ENCODE assay signal across 12 cellular contexts in genomic region chr13:23673354-23673753, GRCh38.
DNase-seq lines count a peak whose midpoint lies in the region; ATAC-seq, FAIRE-seq and TF ChIP-seq lines count a peak whose summit lies in the region.
"Had no signal": no experiment of that assay in that cellular context is flagged by ENCODE, and none has a peak within 500 bp of the region (broad histone marks: within the 10 kb centered on the region; RNA-seq: fewer than 3 reads in every experiment).

No MANE protein-coding gene starts in this region.

- H3K4me3 Mint-ChIP-seq in GM23338 (no peak overlapping the region), astrocyte (ENCODE audit: unreplicated experiment) (no peak overlapping the region)
- no peak overlapping the region for H3K4me3 Mint-ChIP-seq in naive thymus-derived CD8-positive, alpha-beta T cell
- H3K4me3 Mint-ChIP-seq: IgD-negative memory B cell had no signal

- H3K4me3 ChIP-seq in GM23338 (no peak overlapping the region), astrocyte (ENCODE audit: insufficient read depth, low read depth, low read length) (no peak overlapping the region), skeletal muscle cell (ENCODE audit: low read depth, low read length) (no peak overlapping the region)
- H3K4me3 ChIP-seq: vagina had no signal

- H2AFZ ChIP-seq in GM23338 (no peak overlapping the region), astrocyte (ENCODE audit: low read depth, low read length) (no peak overlapping the region)

- H3K4me1 ChIP-seq in GM23338 (ENCODE audit: insufficient read depth) = peaks cover 14% of the 10 kb centered on the region
- peaks cover 47% of the 10 kb centered on the region for H3K4me1 ChIP-seq in astrocyte (ENCODE audit: insufficient read depth, low read length)
- H3K4me1 ChIP-seq: vagina had no signal

- H3F3A ChIP-seq in GM23338 (replicated peaks; ENCODE audit: low read depth) = no peaks in the 10 kb centered on the region

- H3K79me2 ChIP-seq in GM23338 (replicated peaks; ENCODE audit: insufficient read depth) = no peaks in the 10 kb centered on the region
- no peaks in the 10 kb centered on the region for H3K79me2 ChIP-seq in astrocyte (ENCODE audit: insufficient read depth, low read length)

- DNase-seq in GM23338 (ENCODE audit: low spot score) (no peak), astrocyte (ENCODE audit: low read depth) (peak; percentile 99), left cardiac atrium (no peak), skeletal muscle cell (ENCODE audit: low read depth) (peak; percentile 92)
- no peak for DNase-seq in naive thymus-derived CD8-positive, alpha-beta T cell
- no peak for DNase-seq in stimulated activated CD4-positive, alpha-beta T cell treated with anti-CD3 and anti-CD28 coated beads, Interleukin-2, amount 100 ng/mL, for 48 hours
- DNase-seq in stimulated activated CD4-positive, alpha-beta T cell treated with anti-CD3 and anti-CD28 coated beads, Interleukin-12 subunit alpha, Interleukin-12 subunit beta, amount 100 ng/mL, for 4 hours = no peak
- DNase-seq: GDM1 had no signal

- H3K4me1 Mint-ChIP-seq in GM23338 (peaks cover 16% of the 10 kb centered on the region), astrocyte (ENCODE audit: low read depth, unreplicated experiment) (peaks cover 30% of the 10 kb centered on the region)
- no peaks in the 10 kb centered on the region for H3K4me1 Mint-ChIP-seq in naive thymus-derived CD8-positive, alpha-beta T cell
- H3K4me1 Mint-ChIP-seq: IgD-negative memory B cell had no signal

- FAIRE-seq in astrocyte (lab: Jason Lieb, UNC) = peak; percentile 95
- FAIRE-seq: endothelial cell of umbilical vein had no signal

- H3K27me3 ChIP-seq in GM23338 (ENCODE audit: insufficient read depth) (no peaks in the 10 kb centered on the region), astrocyte (ENCODE audit: insufficient read depth, low read length) (no peaks in the 10 kb centered on the region)
- H3K27me3 ChIP-seq: vagina had no signal

- H3K27ac Mint-ChIP-seq in GM23338 (peak overlapping the region; percentile 48; the same call in 1 of the 2 replicates), astrocyte (ENCODE audit: unreplicated experiment) (peak overlapping the region; percentile 82)
- H3K27ac Mint-ChIP-seq in naive thymus-derived CD8-positive, alpha-beta T cell = no peak overlapping the region
- H3K27ac Mint-ChIP-seq: IgD-negative memory B cell had no signal

- H3K36me3 Mint-ChIP-seq in GM23338 (ENCODE audit: low read depth) = peaks cover 8% of the 10 kb centered on the region; the same call in 1 of the 3 replicates
- H3K36me3 Mint-ChIP-seq in astrocyte (ENCODE audit: low read depth, unreplicated experiment) = peaks cover 18% of the 10 kb centered on the region
- no peaks in the 10 kb centered on the region for H3K36me3 Mint-ChIP-seq in naive thymus-derived CD8-positive, alpha-beta T cell

- H3K36me3 ChIP-seq in GM23338 (ENCODE audit: insufficient read depth) (0 out of 2 replicates have a peak, but pooled peaks cover under 1% of the 10 kb centered on the region), astrocyte (ENCODE audit: insufficient read depth, low read length) (peaks cover 9% of the 10 kb centered on the region)

- H3K9me3 Mint-ChIP-seq in GM23338 (peaks cover 12% of the 10 kb centered on the region), astrocyte (ENCODE audit: unreplicated experiment) (no peaks in the 10 kb centered on the region)
- H3K9me3 Mint-ChIP-seq in naive thymus-derived CD8-positive, alpha-beta T cell = no peaks in the 10 kb centered on the region
- H3K9me3 Mint-ChIP-seq: IgD-negative memory B cell had no signal

- H3K27ac ChIP-seq in GM23338 (ENCODE audit: low read depth) = no peak overlapping the region
- peak overlapping the region; percentile 92 for H3K27ac ChIP-seq in astrocyte (ENCODE audit: low read depth, low read length)
- H3K27ac ChIP-seq: vagina had no signal

- ATAC-seq in GM23338 (peak; percentile 48), left cardiac atrium (peak; percentile 78 to 83), GM21447 (IDR thresholded peaks at IDR 0.05; ENCODE audit: unreplicated experiment) (no peak)
- no peak for ATAC-seq in naive thymus-derived CD8-positive, alpha-beta T cell

- H3K9me3 ChIP-seq in astrocyte (ENCODE audit: insufficient read depth, low read depth, low read length) = no peaks in the 10 kb centered on the region
- H3K9me3 ChIP-seq: vagina had no signal

- no peaks in the 10 kb centered on the region for H3K9me2 ChIP-seq in GM23338 (ENCODE audit: insufficient read depth)

- no peaks in the 10 kb centered on the region for H3K27me3 Mint-ChIP-seq in GM23338 (ENCODE audit: insufficient read depth, low read depth, poor library complexity)
- no peaks in the 10 kb centered on the region for H3K27me3 Mint-ChIP-seq in astrocyte (ENCODE audit: low read depth, unreplicated experiment)
- peaks cover 0 to 9% (median 1%) of the 10 kb centered on the region in 5 donors for H3K27me3 Mint-ChIP-seq in naive thymus-derived CD8-positive, alpha-beta T cell

- POLR2A ChIA-PET in naive thymus-derived CD8-positive, alpha-beta T cell (lab: Charles Lee) = no interaction called here

- TF ChIP-seq CTCF in GM23338 (conservative IDR thresholded peaks at IDR 0.05; ENCODE audit: low read depth in 2 of 2) = no peak
- no peak for TF ChIP-seq CTCF in astrocyte (IDR thresholded peaks at IDR 0.05; ENCODE audit: insufficient read depth, low read depth, low read length)

- intact Hi-C loops in left cardiac atrium (cut with DNase I) = no loop called here

- H3K9ac ChIP-seq in astrocyte (ENCODE audit: low read length) = peak overlapping the region; percentile 64

- no peak overlapping the region for H3K4me2 ChIP-seq in GM23338
- peak overlapping the region; percentile 48 for H3K4me2 ChIP-seq in astrocyte (ENCODE audit: low read length)

- H4K20me1 ChIP-seq in GM23338 (replicated peaks; ENCODE audit: insufficient read depth) (no peaks in the 10 kb centered on the region), astrocyte (ENCODE audit: insufficient read depth, low read length) (no peaks in the 10 kb centered on the region)

TF ChIP-seq in GM23338, 12 proteins besides CTCF, POLR2A, EP300 and RAD21:
- no peak for TF ChIP-seq ZNF331 (CRISPR knock-in tag; IDR thresholded peaks at IDR 0.05; ENCODE audit: low read depth)
- TF ChIP-seq, protein P1, sequence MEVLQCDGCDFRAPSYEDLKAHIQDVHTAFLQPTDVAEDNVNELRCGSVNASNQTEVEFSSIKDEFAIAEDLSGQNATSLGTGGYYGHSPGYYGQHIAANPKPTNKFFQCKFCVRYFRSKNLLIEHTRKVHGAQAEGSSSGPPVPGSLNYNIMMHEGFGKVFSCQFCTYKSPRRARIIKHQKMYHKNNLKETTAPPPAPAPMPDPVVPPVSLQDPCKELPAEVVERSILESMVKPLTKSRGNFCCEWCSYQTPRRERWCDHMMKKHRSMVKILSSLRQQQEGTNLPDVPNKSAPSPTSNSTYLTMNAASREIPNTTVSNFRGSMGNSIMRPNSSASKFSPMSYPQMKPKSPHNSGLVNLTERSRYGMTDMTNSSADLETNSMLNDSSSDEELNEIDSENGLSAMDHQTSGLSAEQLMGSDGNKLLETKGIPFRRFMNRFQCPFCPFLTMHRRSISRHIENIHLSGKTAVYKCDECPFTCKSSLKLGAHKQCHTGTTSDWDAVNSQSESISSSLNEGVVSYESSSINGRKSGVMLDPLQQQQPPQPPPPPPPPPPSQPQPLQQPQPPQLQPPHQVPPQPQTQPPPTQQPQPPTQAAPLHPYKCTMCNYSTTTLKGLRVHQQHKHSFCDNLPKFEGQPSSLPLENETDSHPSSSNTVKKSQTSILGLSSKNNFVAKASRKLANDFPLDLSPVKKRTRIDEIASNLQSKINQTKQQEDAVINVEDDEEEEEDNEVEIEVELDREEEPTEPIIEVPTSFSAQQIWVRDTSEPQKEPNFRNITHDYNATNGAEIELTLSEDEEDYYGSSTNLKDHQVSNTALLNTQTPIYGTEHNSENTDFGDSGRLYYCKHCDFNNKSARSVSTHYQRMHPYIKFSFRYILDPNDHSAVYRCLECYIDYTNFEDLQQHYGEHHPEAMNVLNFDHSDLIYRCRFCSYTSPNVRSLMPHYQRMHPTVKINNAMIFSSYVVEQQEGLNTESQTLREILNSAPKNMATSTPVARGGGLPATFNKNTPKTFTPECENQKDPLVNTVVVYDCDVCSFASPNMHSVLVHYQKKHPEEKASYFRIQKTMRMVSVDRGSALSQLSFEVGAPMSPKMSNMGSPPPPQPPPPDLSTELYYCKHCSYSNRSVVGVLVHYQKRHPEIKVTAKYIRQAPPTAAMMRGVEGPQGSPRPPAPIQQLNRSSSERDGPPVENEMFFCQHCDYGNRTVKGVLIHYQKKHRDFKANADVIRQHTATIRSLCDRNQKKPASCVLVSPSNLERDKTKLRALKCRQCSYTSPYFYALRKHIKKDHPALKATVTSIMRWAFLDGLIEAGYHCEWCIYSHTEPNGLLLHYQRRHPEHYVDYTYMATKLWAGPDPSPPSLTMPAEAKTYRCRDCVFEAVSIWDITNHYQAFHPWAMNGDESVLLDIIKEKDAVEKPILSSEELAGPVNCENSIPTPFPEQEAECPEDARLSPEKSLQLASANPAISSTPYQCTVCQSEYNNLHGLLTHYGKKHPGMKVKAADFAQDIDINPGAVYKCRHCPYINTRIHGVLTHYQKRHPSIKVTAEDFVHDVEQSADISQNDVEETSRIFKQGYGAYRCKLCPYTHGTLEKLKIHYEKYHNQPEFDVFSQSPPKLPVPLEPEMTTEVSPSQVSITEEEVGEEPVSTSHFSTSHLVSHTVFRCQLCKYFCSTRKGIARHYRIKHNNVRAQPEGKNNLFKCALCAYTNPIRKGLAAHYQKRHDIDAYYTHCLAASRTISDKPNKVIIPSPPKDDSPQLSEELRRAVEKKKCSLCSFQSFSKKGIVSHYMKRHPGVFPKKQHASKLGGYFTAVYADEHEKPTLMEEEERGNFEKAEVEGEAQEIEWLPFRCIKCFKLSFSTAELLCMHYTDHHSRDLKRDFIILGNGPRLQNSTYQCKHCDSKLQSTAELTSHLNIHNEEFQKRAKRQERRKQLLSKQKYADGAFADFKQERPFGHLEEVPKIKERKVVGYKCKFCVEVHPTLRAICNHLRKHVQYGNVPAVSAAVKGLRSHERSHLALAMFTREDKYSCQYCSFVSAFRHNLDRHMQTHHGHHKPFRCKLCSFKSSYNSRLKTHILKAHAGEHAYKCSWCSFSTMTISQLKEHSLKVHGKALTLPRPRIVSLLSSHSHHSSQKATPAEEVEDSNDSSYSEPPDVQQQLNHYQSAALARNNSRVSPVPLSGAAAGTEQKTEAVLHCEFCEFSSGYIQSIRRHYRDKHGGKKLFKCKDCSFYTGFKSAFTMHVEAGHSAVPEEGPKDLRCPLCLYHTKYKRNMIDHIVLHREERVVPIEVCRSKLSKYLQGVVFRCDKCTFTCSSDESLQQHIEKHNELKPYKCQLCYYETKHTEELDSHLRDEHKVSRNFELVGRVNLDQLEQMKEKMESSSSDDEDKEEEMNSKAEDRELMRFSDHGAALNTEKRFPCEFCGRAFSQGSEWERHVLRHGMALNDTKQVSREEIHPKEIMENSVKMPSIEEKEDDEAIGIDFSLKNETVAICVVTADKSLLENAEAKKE (CRISPR knock-in tag; IDR thresholded peaks at IDR 0.05) = peak; percentile 46; the same call in 1 of the 2 replicates
TF ChIP-seq in GM23338: peak in this region for 1.

Comparison
In these comparisons a context has a peak if more than half of its experiments do, and no peak if none do; other contexts are left out.
1. ATAC-seq: peak in GM23338 (single experiment) and left cardiac atrium (2 of 2); none in naive thymus-derived CD8-positive, alpha-beta T cell (0 of 2) and GM21447 (single experiment).
2. DNase-seq: peak in astrocyte (single experiment) and skeletal muscle cell (single experiment); none in GM23338 (single experiment), left cardiac atrium (single experiment), naive thymus-derived CD8-positive, alpha-beta T cell (0 of 10), stimulated activated CD4-positive, alpha-beta T cell treated with anti-CD3 and anti-CD28 coated beads, Interleukin-2, amount 100 ng/mL, for 48 hours (0 of 2) and stimulated activated CD4-positive, alpha-beta T cell treated with anti-CD3 and anti-CD28 coated beads, Interleukin-12 subunit alpha, Interleukin-12 subunit beta, amount 100 ng/mL, for 4 hours (single experiment).
3. H3K27ac Mint-ChIP-seq: peak in GM23338 (single experiment) and astrocyte (single experiment); none in naive thymus-derived CD8-positive, alpha-beta T cell (0 of 10).